Comparison of ENCODE assay signal across 8 cellular contexts in genomic region chr1:151510957-151511635, GRCh38. TPM values are rescaled to one million over a fixed set of nuclear protein-coding genes. Genes with fewer than 3 reads are reported as not detected.
DNase-seq lines count a peak whose midpoint lies in the region; ATAC-seq, FAIRE-seq and TF ChIP-seq lines count a peak whose summit lies in the region.

Gene CGN (plus strand): TSS chr1:151511387. CDS start chr1:151518520, 7,133 bp downstream.

- H3K9ac ChIP-seq in mammary epithelial cell (ENCODE audit: insufficient read depth, low read length): peak within 1 kb of the TSS; percentile 54

- peak within 1 kb of the TSS; percentile 98 for H3K4me2 ChIP-seq in mammary epithelial cell (ENCODE audit: insufficient read depth, low read depth, low read length)

- peak within 1 kb of the TSS; percentile 36 to 88 (median 84) for H3K27ac Mint-ChIP-seq in immature natural killer cell

- H3K4me1 ChIP-seq in mammary epithelial cell (ENCODE audit: insufficient read depth, low read length) (peaks cover 36% of the 10 kb centered on the region), small intestine (ENCODE audit: control insufficient read depth in 2 of 2, insufficient read depth in 1 of 2, low read depth in 1 of 2, low read length in 1 of 2) (no peaks in the 10 kb centered on the region)

- intact Hi-C loops in mammary epithelial cell (cut with micrococcal nuclease): loop anchor here (1.0 to 5.0 kb wide), 3 partner anchors 23 to 54 kb away; partner anchors contain the start of gene POGZ

- peak within 1 kb of the TSS; percentile 95 for H2AFZ ChIP-seq in mammary epithelial cell (ENCODE audit: low read depth, low read length)

- TF ChIP-seq CTCF in WI38 (IDR thresholded peaks at IDR 0.05; ENCODE audit: low read depth, low read length) (no peak), mammary epithelial cell (conservative IDR thresholded peaks at IDR 0.05 in 1 of 2, IDR thresholded peaks at IDR 0.05 in 1 of 2; ENCODE audit: extremely low read depth in 1 of 2, insufficient read depth in 1 of 2, low read depth in 1 of 2, low read length in 2 of 2) (no peak)

- no peaks in the 10 kb centered on the region for H3K27me3 ChIP-seq in mammary epithelial cell (ENCODE audit: insufficient read depth, low read length)
- H3K27me3 ChIP-seq in small intestine (ENCODE audit: control insufficient read depth in 2 of 2, insufficient read depth in 2 of 2, low read length in 2 of 2): no peaks in the 10 kb centered on the region

- H3K9me3 ChIP-seq in mammary epithelial cell (replicated peaks; ENCODE audit: insufficient read depth, low read length) (no peaks in the 10 kb centered on the region), small intestine (ENCODE audit: control insufficient read depth, low read depth) (no peaks in the 10 kb centered on the region)

- H3K36me3 ChIP-seq in mammary epithelial cell (ENCODE audit: insufficient read depth, low read length): no peaks in the 10 kb centered on the region
- no peaks in the 10 kb centered on the region for H3K36me3 ChIP-seq in small intestine (ENCODE audit: control insufficient read depth in 2 of 2, insufficient read depth in 2 of 2, low read length in 2 of 2)

- H3K4me3 ChIP-seq in WI38 (ENCODE audit: low read depth, low read length) (peak within 1 kb of the TSS; percentile 65), mammary epithelial cell (replicated peaks in 1 of 3; ENCODE audit: insufficient read depth in 1 of 3, low read depth in 2 of 3, low read length in 3 of 3) (peak within 1 kb of the TSS; percentile 56 to 62 (median 62)), small intestine (ENCODE audit: low read depth in 1 of 2, low read length in 2 of 2) (peak within 1 kb of the TSS; percentile 60 to 79)

- CTCF ChIA-PET in mammary epithelial cell (lab: Charles Lee; ENCODE audit: low non-redundant PET): no interaction called here

- H3K4me3 Mint-ChIP-seq in immature natural killer cell: peak within 1 kb of the TSS; percentile 87 to 95 (median 94)

- peak; percentile 74 for ATAC-seq in GM18505 (IDR thresholded peaks at IDR 0.05; ENCODE audit: unreplicated experiment)
- peak; percentile 86 for ATAC-seq in HG03066 (IDR thresholded peaks at IDR 0.05; ENCODE audit: low read depth, unreplicated experiment)
- ATAC-seq in GM18517 (IDR thresholded peaks at IDR 0.05; ENCODE audit: unreplicated experiment): no peak

- H3K9me3 Mint-ChIP-seq in immature natural killer cell: no peaks in the 10 kb centered on the region

- WGBS in mammary epithelial cell (ENCODE audit: low coverage, missing lambda C conversion rate): 2% methylated on average over 8 of the region's 68 CpGs
- 0 to 1% (median 1%) methylated on average over 51 to 68 of the region's 68 CpGs for WGBS in small intestine, 3 donors

- H3K36me3 Mint-ChIP-seq in immature natural killer cell: no peaks in the 10 kb centered on the region

- no peaks in the 10 kb centered on the region for H3K79me2 ChIP-seq in mammary epithelial cell (ENCODE audit: insufficient read depth, low read length)

- peaks cover 18 to 23% of the 10 kb centered on the region in 2 donors for H3K4me1 Mint-ChIP-seq in immature natural killer cell

- dilution Hi-C loops in mammary epithelial cell (cut with HindIII; ENCODE audit: low sequenced_read_pairs): no loop called here

- no peak for FAIRE-seq in small intestine (lab: Jason Lieb, UNC)

- H3K27ac ChIP-seq in mammary epithelial cell (ENCODE audit: insufficient read depth, low read depth, low read length) (no peak within 1 kb of the TSS), small intestine (ENCODE audit: low read depth in 1 of 2, low read length in 1 of 2) (peak within 1 kb of the TSS; percentile 94)

- no TSS peak for BruUV-seq in mammary epithelial cell (replicated peaks; lab: Mats Ljungman, UMichigan)

- no peaks in the 10 kb centered on the region for H4K20me1 ChIP-seq in mammary epithelial cell (ENCODE audit: insufficient read depth, low read length)

- DNase-seq in NCI-H2171 treated with DMSO at 0.1 percent for 48 hours (lab: John Stamatoyannopoulos, UW): peak; percentile 95
- DNase-seq in mammary epithelial cell: peak; percentile 79
- DNase-seq in immature natural killer cell: peak; percentile 81 to 87 (median 84)
- peak; percentile 94 for DNase-seq in small intestine

- TF ChIP-seq POLR2A in GM18505 (IDR thresholded peaks at IDR 0.05; ENCODE audit: borderline replicate concordance, extremely low read depth, insufficient read depth, insufficient read length): no peak

- H3K27me3 Mint-ChIP-seq in immature natural killer cell (ENCODE audit: low read depth in 3 of 3): peaks cover 3 to 7% (median 3%) of the 10 kb centered on the region in 3 donors

- in situ Hi-C loops in mammary epithelial cell (cut with MboI; ENCODE audit: low sequenced_read_pairs in 2 of 2): no loop called here

RNA-seq across cellular contexts. Expression of gene CGN, which starts in this region (rescaled TPM):
- total RNA-seq in mammary epithelial cell: 1 to 10 TPM; 2.0 to 3.7 TPM
- polyA plus RNA-seq in mammary epithelial cell (1.1 TPM), immature natural killer cell (under 1 TPM in 1 of 3 donors, not detected in 2; 0.87 TPM), small intestine (100 to 1,000 TPM in 2 of 3 donors, 10 to 100 TPM in 1; 33.5 to 286 (median 221) TPM)
- not detected for polyA minus RNA-seq in mammary epithelial cell

Comparison
In these comparisons a context has a peak if more than half of its experiments do, and no peak if none do; other contexts are left out.
1. RNA of gene CGN (polyA plus RNA-seq): 33.5 to 286 TPM in small intestine; 1.1 TPM in mammary epithelial cell (single experiment) and 0.87 TPM in immature natural killer cell; every median in the first group is over 10 times any median in the second.
2. Peak in DNase-seq in immature natural killer cell; RNA of the gene not detected or under 1 TPM.
3. Peak in every context shown above with its lines, with median percentiles within 50 percentile points of each other: DNase-seq and H3K4me3 ChIP-seq.